In the genomic region with DNA sequence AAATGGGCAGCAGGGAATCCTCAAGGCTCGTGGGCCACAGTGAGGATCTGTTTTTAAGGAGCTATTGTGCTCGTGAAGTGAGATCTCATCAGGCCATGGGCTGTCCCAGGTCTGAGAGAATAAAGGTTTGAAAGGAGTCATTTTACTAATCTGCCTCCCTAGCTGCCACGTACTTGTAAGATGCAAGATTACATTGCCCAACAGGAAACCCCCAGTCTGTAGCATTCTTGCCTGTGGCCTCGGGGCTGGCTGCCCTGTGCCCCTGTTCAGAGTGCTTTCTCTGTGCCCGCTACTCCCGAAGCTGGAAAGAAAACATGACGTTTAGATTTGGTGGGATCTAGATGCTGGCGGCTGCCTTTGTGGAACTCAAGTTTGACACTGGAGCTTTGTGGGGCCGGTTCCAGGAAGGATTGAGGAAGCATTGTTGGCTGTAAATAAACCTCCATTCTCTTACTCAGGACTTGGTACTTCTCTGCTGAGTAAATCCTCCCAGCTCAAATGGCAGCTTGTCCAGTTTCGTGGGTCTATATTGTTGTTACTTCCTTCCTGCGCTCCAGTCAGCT, we compare ENCODE assay signal across 10 cellular contexts. TPM values are rescaled to one million over a fixed set of nuclear protein-coding genes. Genes with fewer than 3 reads are reported as not detected.
DNase-seq lines count a peak whose midpoint lies in the region; ATAC-seq, FAIRE-seq and TF ChIP-seq lines count a peak whose summit lies in the region.
"Had no signal": no experiment of that assay in that cellular context is flagged by ENCODE, and none has a peak within 500 bp of the region (broad histone marks: within the 10 kb centered on the region; RNA-seq: fewer than 3 reads in every experiment).

No MANE protein-coding gene starts in this region.

- no peaks in the 10 kb centered on the region for H3K9me3 Mint-ChIP-seq in activated CD8-positive, alpha-beta memory T cell treated with anti-CD3 and anti-CD28 coated beads, Interleukin-2, amount 10 ng/mL, durations not matched to agents 7 days and 5 days (ENCODE audit: low read depth)
- H3K9me3 Mint-ChIP-seq in activated naive CD4-positive, alpha-beta T cell treated with anti-CD3 and anti-CD28 coated beads, Interleukin-2, amount 50 U/mL, for 72 hours: no peaks in the 10 kb centered on the region

- H3K27me3 Mint-ChIP-seq in activated CD8-positive, alpha-beta memory T cell treated with anti-CD3 and anti-CD28 coated beads, Interleukin-2, amount 10 ng/mL, durations not matched to agents 7 days and 5 days: no peaks in the 10 kb centered on the region

- peaks cover 3 to 8% of the 10 kb centered on the region in 2 donors for H3K36me3 ChIP-seq in kidney (ENCODE audit: control insufficient read depth in 1 of 2, insufficient read depth in 2 of 2, low read length in 2 of 2)

- H3K4me1 ChIP-seq in kidney (ENCODE audit: control insufficient read depth in 1 of 2, insufficient read depth in 1 of 2, low read depth in 1 of 2, low read length in 2 of 2): peaks cover 3 to 10% of the 10 kb centered on the region in 2 donors

- H3K9ac ChIP-seq in kidney (ENCODE audit: low read length in 2 of 2): no peak overlapping the region

- CTCF ChIA-PET in activated CD8-positive, alpha-beta memory T cell treated with anti-CD3 and anti-CD28 coated beads, Interleukin-2, amount 10 ng/mL, durations not matched to agents 7 days and 5 days (lab: Charles Lee): interaction anchor here (0.6 to 26.3 kb wide), 7 partner anchors 13 to 191 kb away, joined by 3 to 428 read pairs (median 3); a partner anchor contains a TSS

- ATAC-seq in activated CD8-positive, alpha-beta memory T cell treated with anti-CD3 and anti-CD28 coated beads, Interleukin-2, amount 10 ng/mL, durations not matched to agents 7 days and 5 days: peak; percentile 35
- ATAC-seq in activated naive CD4-positive, alpha-beta T cell treated with anti-CD3 and anti-CD28 coated beads, Interleukin-2, amount 50 U/mL, for 72 hours: peak; percentile 35 to 49

- H3K4me3 ChIP-seq in kidney (ENCODE audit: low read length in 2 of 2): no peak overlapping the region
- H3K4me3 ChIP-seq: SK-N-MC had no signal

- no peaks in the 10 kb centered on the region for H3K9me3 ChIP-seq in kidney (ENCODE audit: control insufficient read depth in 1 of 2, low read length in 2 of 2)
- H3K9me3 ChIP-seq: BE2C had no signal

- intact Hi-C loops in kidney (cut with DNase I): loop anchor here (10.0 kb wide), 1 partner anchor 47 kb away; no protein-coding TSS in a partner anchor

- no peak for FAIRE-seq in kidney (lab: Jason Lieb, UNC)
- FAIRE-seq in urothelium cell line (lab: Jason Lieb, UNC): no peak

- H3K36me3 Mint-ChIP-seq in activated CD8-positive, alpha-beta memory T cell treated with anti-CD3 and anti-CD28 coated beads, Interleukin-2, amount 10 ng/mL, durations not matched to agents 7 days and 5 days: peaks cover 12% of the 10 kb centered on the region
- peaks cover 0 to 12% of the 10 kb centered on the region in 2 donors for H3K36me3 Mint-ChIP-seq in activated naive CD4-positive, alpha-beta T cell treated with anti-CD3 and anti-CD28 coated beads, Interleukin-2, amount 50 U/mL, for 72 hours

- H3K27ac ChIP-seq in kidney (ENCODE audit: low read depth in 2 of 2, low read length in 2 of 2) (peak overlapping the region in 1 of 2 donors; percentile 16), temporal lobe (ENCODE audit: low read depth, low read length) (peak overlapping the region; percentile 74)
- H3K27ac ChIP-seq: SK-N-MC had no signal

- peak overlapping the region; percentile 38 for H3K27ac Mint-ChIP-seq in activated CD8-positive, alpha-beta memory T cell treated with anti-CD3 and anti-CD28 coated beads, Interleukin-2, amount 10 ng/mL, durations not matched to agents 7 days and 5 days
- H3K27ac Mint-ChIP-seq in activated naive CD4-positive, alpha-beta T cell treated with anti-CD3 and anti-CD28 coated beads, Interleukin-2, amount 50 U/mL, for 72 hours: peak overlapping the region; percentile 93 to 98

- TF ChIP-seq CTCF in kidney (IDR thresholded peaks at IDR 0.05; ENCODE audit: borderline replicate concordance, extremely low read depth, insufficient read depth): no peak

- H3K4me1 Mint-ChIP-seq in activated CD8-positive, alpha-beta memory T cell treated with anti-CD3 and anti-CD28 coated beads, Interleukin-2, amount 10 ng/mL, durations not matched to agents 7 days and 5 days: peaks cover 52% of the 10 kb centered on the region

- no peak for DNase-seq in activated CD8-positive, alpha-beta memory T cell treated with anti-CD3 and anti-CD28 coated beads, Interleukin-2, amount 10 ng/mL, durations not matched to agents 7 days and 5 days
- no peak for DNase-seq in activated CD8-positive, alpha-beta memory T cell treated with anti-CD3 and anti-CD28 coated beads, Interleukin-2, amount 50 U/mL, for 4 hours
- DNase-seq in activated naive CD4-positive, alpha-beta T cell treated with anti-CD3 and anti-CD28 coated beads, Interleukin-2, amount 50 U/mL, for 72 hours (ENCODE audit: low spot score in 2 of 2): no peak
- DNase-seq in kidney (peak; percentile 32), HT-29 (ENCODE audit: low spot score) (no peak), urothelium cell line (ENCODE audit: low spot score) (no peak), T1000 (lab: John Stamatoyannopoulos, UW) (no peak)
- DNase-seq: BE2C had no signal

- no peak overlapping the region for H3K4me3 Mint-ChIP-seq in activated CD8-positive, alpha-beta memory T cell treated with anti-CD3 and anti-CD28 coated beads, Interleukin-2, amount 10 ng/mL, durations not matched to agents 7 days and 5 days

RNA-seq across cellular contexts. Expression of a gene that starts 21.2 kb away (rescaled TPM):
- total RNA-seq in activated CD8-positive, alpha-beta memory T cell treated with anti-CD3 and anti-CD28 coated beads, Interleukin-2, amount 10 ng/mL, durations not matched to agents 7 days and 5 days: 100 to 1,000 TPM in 1 of 2 experiments, 10 to 100 TPM in 1; 100.0 to 106 TPM
- total RNA-seq in activated naive CD4-positive, alpha-beta T cell treated with anti-CD3 and anti-CD28 coated beads, Interleukin-2, amount 50 U/mL, for 72 hours: 10 to 100 TPM; 76.3 to 78.8 TPM
- 95.1 TPM for total RNA-seq in kidney
- 62.9 TPM for polyA plus RNA-seq in kidney (ENCODE audit: insufficient read depth, low read depth, low replicate concordance)
- 36.1 TPM for total RNA-seq in temporal lobe
- total RNA-seq in HT-29 (2014; rRNA removed; shearing (Covaris generic)): 53.8 and 56.1 TPM in 2 replicates

RNA-seq across cellular contexts. Expression of a gene that starts 21.3 kb away (rescaled TPM):
- total RNA-seq in activated CD8-positive, alpha-beta memory T cell treated with anti-CD3 and anti-CD28 coated beads, Interleukin-2, amount 10 ng/mL, durations not matched to agents 7 days and 5 days: 10 to 100 TPM; 35.5 to 46.2 TPM
- total RNA-seq in activated naive CD4-positive, alpha-beta T cell treated with anti-CD3 and anti-CD28 coated beads, Interleukin-2, amount 50 U/mL, for 72 hours: 10 to 100 TPM; 35.1 to 47.4 TPM
- total RNA-seq in kidney: 51.6 TPM
- polyA plus RNA-seq in kidney (ENCODE audit: insufficient read depth, low read depth, low replicate concordance): 40.0 TPM
- 6.6 TPM for total RNA-seq in temporal lobe
- total RNA-seq in HT-29 (2014; rRNA removed; shearing (Covaris generic)): 56.7 and 64.6 TPM in 2 replicates

RNA-seq across cellular contexts. Expression of a gene that starts 33.0 kb away (rescaled TPM):
- total RNA-seq in activated CD8-positive, alpha-beta memory T cell treated with anti-CD3 and anti-CD28 coated beads, Interleukin-2, amount 10 ng/mL, durations not matched to agents 7 days and 5 days: 1 to 10 TPM; 1.0 to 1.1 TPM
- 1 to 10 TPM in 1 of 2 donors, under 1 TPM in 1; 0.76 to 1.1 TPM for total RNA-seq in activated naive CD4-positive, alpha-beta T cell treated with anti-CD3 and anti-CD28 coated beads, Interleukin-2, amount 50 U/mL, for 72 hours
- total RNA-seq in kidney (149 TPM), temporal lobe (3.7 TPM)
- polyA plus RNA-seq in kidney (ENCODE audit: insufficient read depth, low read depth, low replicate concordance): 15.7 TPM
- 224 and 281 TPM in 2 replicates for total RNA-seq in HT-29 (2014; rRNA removed; shearing (Covaris generic))

RNA-seq across cellular contexts. Expression of a gene that starts 55.1 kb away (rescaled TPM):
- under 1 TPM in 1 of 2 experiments, not detected in 1; 0.15 TPM for total RNA-seq in activated CD8-positive, alpha-beta memory T cell treated with anti-CD3 and anti-CD28 coated beads, Interleukin-2, amount 10 ng/mL, durations not matched to agents 7 days and 5 days
- total RNA-seq in activated naive CD4-positive, alpha-beta T cell treated with anti-CD3 and anti-CD28 coated beads, Interleukin-2, amount 50 U/mL, for 72 hours: under 1 TPM; 0.06 to 0.32 TPM
- total RNA-seq in kidney: 8.0 TPM
- 63.0 TPM for polyA plus RNA-seq in kidney (ENCODE audit: insufficient read depth, low read depth, low replicate concordance)
- total RNA-seq in temporal lobe: 0.49 TPM
- total RNA-seq in HT-29 (2014; rRNA removed; shearing (Covaris generic)): 16.4 and 16.7 TPM in 2 replicates

Comparison
In these comparisons a context has a peak if more than half of its experiments do, and no peak if none do; other contexts are left out.
1. RNA of a gene that starts 33.0 kb away (total RNA-seq): 224 to 281 TPM in HT-29 and 149 TPM in kidney (single experiment); 3.7 TPM in temporal lobe (single experiment), 0.76 to 1.1 TPM in activated naive CD4-positive, alpha-beta T cell treated with anti-CD3 and anti-CD28 coated beads, Interleukin-2, amount 50 U/mL, for 72 hours and 1.0 to 1.1 TPM in activated CD8-positive, alpha-beta memory T cell treated with anti-CD3 and anti-CD28 coated beads, Interleukin-2, amount 10 ng/mL, durations not matched to agents 7 days and 5 days; every median in the first group is over 10 times any median in the second.